ENCODE assay signal across 1 cellular context in genomic region chr2:9234680-9235387, GRCh38.
TF ChIP-seq lines count a peak whose summit lies in the region.

No MANE protein-coding gene starts in this region.

TF ChIP-seq in HepG2, 621 proteins besides CTCF, POLR2A, EP300 and RAD21 (continued from another document and continues in another):
- TF ChIP-seq HIC2 (CRISPR knock-in tag; IDR thresholded peaks at IDR 0.05; ENCODE audit: low read depth) (no peak; the same call in 1 of the 2 replicates), NPAS2 (CRISPR knock-in tag; IDR thresholded peaks at IDR 0.05; ENCODE audit: borderline replicate concordance) (no peak), ZNF441 (CRISPR knock-in tag; IDR thresholded peaks at IDR 0.05; ENCODE audit: borderline replicate concordance) (peak; percentile 84; the same call in 1 of the 2 replicates), BCL3 (CRISPR knock-in tag; IDR thresholded peaks at IDR 0.05) (no peak), PAF1 (CRISPR knock-in tag; IDR thresholded peaks at IDR 0.05) (no peak), ZNF264 (CRISPR knock-in tag; IDR thresholded peaks at IDR 0.05) (peak; percentile 18; the same call in 1 of the 2 replicates), ZNF883 (CRISPR knock-in tag; IDR thresholded peaks at IDR 0.05; ENCODE audit: not compliant biosample characterization) (peak; percentile 15), ZNF710 (CRISPR knock-in tag; IDR thresholded peaks at IDR 0.05; ENCODE audit: borderline replicate concordance) (peak; percentile 73; the same call in 1 of the 2 replicates), MZF1 (CRISPR knock-in tag; IDR thresholded peaks at IDR 0.05; ENCODE audit: borderline replicate concordance) (no peak), SAFB2 (CRISPR knock-in tag; IDR thresholded peaks at IDR 0.05; ENCODE audit: borderline replicate concordance, low read depth) (no peak), ETS1 (CRISPR knock-in tag; IDR thresholded peaks at IDR 0.05) (no peak), FOXM1 (CRISPR knock-in tag; IDR thresholded peaks at IDR 0.05) (no peak), ZNF713 (CRISPR knock-in tag; IDR thresholded peaks at IDR 0.05) (no peak), ZBTB7B (CRISPR knock-in tag; IDR thresholded peaks at IDR 0.05) (peak; percentile 80; the same call in 1 of the 2 replicates), KDM3A (CRISPR knock-in tag; IDR thresholded peaks at IDR 0.05; ENCODE audit: low read depth) (0 out of 2 replicates have a peak, but pooled peaks have one; percentile 31), JDP2 (CRISPR knock-in tag; IDR thresholded peaks at IDR 0.05; ENCODE audit: borderline replicate concordance) (no peak), REPIN1 (CRISPR knock-in tag; IDR thresholded peaks at IDR 0.05; ENCODE audit: borderline replicate concordance, low read depth) (no peak), ZMYM3 (CRISPR knock-in tag; IDR thresholded peaks at IDR 0.05) (no peak), ZNF207 (IDR thresholded peaks at IDR 0.05; ENCODE audit: borderline replicate concordance) (no peak), POLR2AphosphoS2 (IDR thresholded peaks at IDR 0.05; ENCODE audit: low read depth, low read length) (no peak), ADNP (CRISPR knock-in tag; IDR thresholded peaks at IDR 0.05) (no peak), ZNF17 (CRISPR knock-in tag; IDR thresholded peaks at IDR 0.05) (no peak), PPARG (CRISPR knock-in tag; conservative IDR thresholded peaks at IDR 0.05) (0 out of 2 replicates have a peak, but pooled peaks have one; percentile 55), MIER2 (CRISPR knock-in tag; IDR thresholded peaks at IDR 0.05) (peak; percentile 58; the same call in 1 of the 2 replicates), HES4 (CRISPR knock-in tag; IDR thresholded peaks at IDR 0.05; ENCODE audit: borderline replicate concordance) (no peak), XRCC5 (optimal IDR thresholded peaks at IDR 0.05; ENCODE audit: low read length) (no peak), ZNF432 (CRISPR knock-in tag; IDR thresholded peaks at IDR 0.05; ENCODE audit: borderline replicate concordance) (no peak), HNRNPH1 (optimal IDR thresholded peaks at IDR 0.05; ENCODE audit: low read depth, low read length) (no peak), MAFK (conservative IDR thresholded peaks at IDR 0.05 in 1 of 2, IDR thresholded peaks at IDR 0.05 in 1 of 2; ENCODE audit: low read length in 2 of 2) (no peak; a peak in 1 of 4 replicates), NFE2L1 (CRISPR knock-in tag; IDR thresholded peaks at IDR 0.05; ENCODE audit: borderline replicate concordance) (no peak), ZNF101 (CRISPR knock-in tag; IDR thresholded peaks at IDR 0.05; ENCODE audit: borderline replicate concordance, low read depth) (no peak), ZNF235 (CRISPR knock-in tag; IDR thresholded peaks at IDR 0.05; ENCODE audit: borderline replicate concordance) (no peak), KLF15 (CRISPR knock-in tag; IDR thresholded peaks at IDR 0.05; ENCODE audit: borderline replicate concordance) (no peak), ARNT (IDR thresholded peaks at IDR 0.05) (no peak), MATR3 (CRISPR knock-in tag; IDR thresholded peaks at IDR 0.05) (no peak), ZNF451 (CRISPR knock-in tag; IDR thresholded peaks at IDR 0.05) (no peak), ZC3H13 (CRISPR knock-in tag; IDR thresholded peaks at IDR 0.05) (no peak), ZNF446 (CRISPR knock-in tag; IDR thresholded peaks at IDR 0.05) (peak; percentile 51; the same call in 1 of the 2 replicates), ZHX2 (IDR thresholded peaks at IDR 0.05; ENCODE audit: low read depth) (peak; percentile 0; the same call in 1 of the 2 replicates), ZHX2 (CRISPR knock-in tag; IDR thresholded peaks at IDR 0.05; ENCODE audit: borderline replicate concordance) (no peak), ZNF263 (CRISPR knock-in tag; IDR thresholded peaks at IDR 0.05) (no peak), NFKB2 (CRISPR knock-in tag; IDR thresholded peaks at IDR 0.05; ENCODE audit: borderline replicate concordance) (no peak), TBP (CRISPR knock-in tag; IDR thresholded peaks at IDR 0.05) (no peak), TEAD3 (CRISPR knock-in tag; optimal IDR thresholded peaks at IDR 0.05; ENCODE audit: borderline replicate concordance) (peak; percentile 89), ATM (IDR thresholded peaks at IDR 0.05; ENCODE audit: borderline replicate concordance) (no peak), KMT2A (CRISPR knock-in tag; IDR thresholded peaks at IDR 0.05) (no peak), EEA1 (CRISPR knock-in tag; IDR thresholded peaks at IDR 0.05; ENCODE audit: borderline replicate concordance) (no peak), ASH2L (IDR thresholded peaks at IDR 0.05; ENCODE audit: insufficient read length, low read depth, low read length) (no peak), POLR2G (IDR thresholded peaks at IDR 0.05; ENCODE audit: low read depth, low read length) (peak; percentile 21; the same call in 1 of the 2 replicates), ZSCAN20 (CRISPR knock-in tag; IDR thresholded peaks at IDR 0.05; ENCODE audit: borderline replicate concordance) (no peak), ZFP37 (CRISPR knock-in tag; IDR thresholded peaks at IDR 0.05; ENCODE audit: borderline replicate concordance) (no peak), MLLT10 (CRISPR knock-in tag; IDR thresholded peaks at IDR 0.05) (no peak), IKZF5 (CRISPR knock-in tag; IDR thresholded peaks at IDR 0.05) (0 out of 2 replicates have a peak, but pooled peaks have one; percentile 44), ZNF256 (CRISPR knock-in tag; conservative IDR thresholded peaks at IDR 0.05) (no peak), ZNF720 (CRISPR knock-in tag; IDR thresholded peaks at IDR 0.05) (no peak), PBX2 (CRISPR knock-in tag; IDR thresholded peaks at IDR 0.05) (no peak)
